Comparison of ENCODE assay signal across 8 cellular contexts in the genomic region with DNA sequence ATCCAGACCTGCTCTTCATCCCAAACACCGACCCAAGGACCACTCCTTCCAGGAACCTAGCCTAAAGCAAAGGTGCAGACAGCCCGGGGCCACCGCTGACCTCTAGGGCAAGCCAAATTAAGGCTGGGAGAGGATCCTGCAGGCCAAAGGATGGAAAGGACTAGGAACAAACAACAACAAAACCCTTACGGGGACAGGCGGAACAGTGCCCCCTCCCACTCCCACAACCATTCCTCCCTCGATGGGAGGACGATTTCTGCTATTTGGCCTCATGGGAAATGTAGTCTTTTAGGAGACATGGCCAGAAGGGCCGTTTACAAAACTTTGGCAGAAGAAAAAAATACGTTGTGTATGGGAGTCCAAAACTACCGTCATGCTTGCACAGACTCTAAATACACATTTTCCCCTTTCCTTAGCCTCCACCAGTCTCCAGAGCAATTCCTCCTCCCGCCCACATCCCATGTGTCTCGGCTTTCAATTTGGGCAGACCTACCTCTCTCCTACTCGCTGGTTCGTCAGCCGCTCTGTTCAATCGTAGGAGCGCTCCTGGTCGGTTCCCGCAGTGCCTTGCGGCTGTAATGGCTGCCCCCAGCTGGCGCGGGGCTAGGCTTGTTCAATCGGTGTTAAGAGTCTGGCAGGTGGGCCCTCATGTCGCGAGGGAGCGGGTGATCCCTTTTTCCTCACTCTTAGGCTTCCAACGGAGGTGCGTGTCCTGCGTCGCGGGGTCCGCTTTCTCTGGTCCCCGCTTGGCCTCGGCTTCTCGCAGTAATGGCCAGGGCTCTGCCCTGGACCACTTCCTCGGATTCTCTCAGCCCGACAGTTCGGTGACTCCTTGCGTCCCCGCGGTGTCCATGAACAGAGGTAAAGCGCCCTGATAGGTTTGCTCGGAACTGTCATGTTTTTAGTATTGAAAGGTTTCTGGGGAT. TPM values are rescaled to one million over a fixed set of nuclear protein-coding genes. Genes with fewer than 3 reads are reported as not detected.
DNase-seq lines count a peak whose midpoint lies in the region; ATAC-seq and TF ChIP-seq lines count a peak whose summit lies in the region.

Gene ERAL1 (plus strand): TSS at position 560 of the 926 bp plus-strand sequence. CDS start 19 bp downstream, at position 579.

- H3K27ac Mint-ChIP-seq in activated CD8-positive, alpha-beta T cell treated with anti-CD3 and anti-CD28 coated beads for 36 hours = peak within 1 kb of the TSS; percentile 88

- CTCF ChIA-PET in activated CD8-positive, alpha-beta T cell treated with anti-CD3 and anti-CD28 coated beads for 36 hours (lab: Charles Lee) = no interaction called here

- POLR2A ChIA-PET in activated CD8-positive, alpha-beta T cell treated with anti-CD3 and anti-CD28 coated beads for 36 hours (lab: Charles Lee) = interaction anchor here (1.3 to 1.5 kb wide), 2 partner anchors 10 to 39 kb away, joined by 3 to 6 read pairs; no protein-coding TSS in a partner anchor

- H3K4me3 ChIP-seq in lower leg skin (ENCODE audit: low read depth, poor library complexity, severe bottlenecking) = peak within 1 kb of the TSS; percentile 85

- H3K9me3 Mint-ChIP-seq in activated CD8-positive, alpha-beta T cell treated with anti-CD3 and anti-CD28 coated beads for 36 hours = no peaks in the 10 kb centered on the region

- H3K36me3 Mint-ChIP-seq in activated CD8-positive, alpha-beta T cell treated with anti-CD3 and anti-CD28 coated beads for 36 hours (ENCODE audit: low read depth) = peaks cover 10% of the 10 kb centered on the region

- TF ChIP-seq CTCF in activated CD8-positive, alpha-beta T cell treated with anti-CD3 and anti-CD28 coated beads for 36 hours (IDR thresholded peaks at IDR 0.05) = no peak
- no peak for TF ChIP-seq CTCF in lower leg skin (IDR thresholded peaks at IDR 0.05)

- no peak for TF ChIP-seq POLR2A in lower leg skin (IDR thresholded peaks at IDR 0.05)

- intact Hi-C loops in activated CD8-positive, alpha-beta T cell treated with anti-CD3 and anti-CD28 coated beads for 36 hours (cut with micrococcal nuclease) = loop anchor here (5.0 kb wide), 1 partner anchor 48 kb away; the partner anchor contains the start of gene DHRS13
- intact Hi-C loops in lower leg skin (cut with DNase I; ENCODE audit: low total_unique reads) = no loop called here

- H3K27me3 Mint-ChIP-seq in activated CD8-positive, alpha-beta T cell treated with anti-CD3 and anti-CD28 coated beads for 36 hours = no peaks in the 10 kb centered on the region

- peak; percentile 37 to 93 (median 78) for DNase-seq in C1 segment of cervical spinal cord (lab: John Stamatoyannopoulos, UW)
- DNase-seq in NCI-H82 treated with DMSO at 0.1 percent for 48 hours (lab: John Stamatoyannopoulos, UW; ENCODE audit: unreplicated experiment) = peak; percentile 83
- peak; percentile 93 for DNase-seq in activated CD8-positive, alpha-beta T cell treated with anti-CD3 and anti-CD28 coated beads for 36 hours
- peak; percentile 94 for DNase-seq in ecto neural progenitor cell (ENCODE audit: low spot score)
- DNase-seq in lower leg skin (ENCODE audit: low spot score in 2 of 2) = peak; percentile 84 to 97
- peak; percentile 75 to 81 for DNase-seq in stimulated activated CD4-positive, alpha-beta T cell treated with anti-CD3 and anti-CD28 coated beads, Interleukin-4, amount 100 ng/mL, for 48 hours (ENCODE audit: low read depth in 2 of 2)

- WGBS in lower leg skin, 2 donors = 1% methylated on average over 43 of the region's 43 CpGs

- peaks cover 30% of the 10 kb centered on the region for H3K4me1 Mint-ChIP-seq in activated CD8-positive, alpha-beta T cell treated with anti-CD3 and anti-CD28 coated beads for 36 hours (ENCODE audit: low read depth)

- peak; percentile 87 for ATAC-seq in GM19372 (IDR thresholded peaks at IDR 0.05; ENCODE audit: low read depth, unreplicated experiment)
- ATAC-seq in HG03565 (IDR thresholded peaks at IDR 0.05; ENCODE audit: unreplicated experiment) = peak; percentile 87
- ATAC-seq in activated CD8-positive, alpha-beta T cell treated with anti-CD3 and anti-CD28 coated beads for 36 hours = peak; percentile 99

- peak within 1 kb of the TSS; percentile 79 for H3K4me3 Mint-ChIP-seq in activated CD8-positive, alpha-beta T cell treated with anti-CD3 and anti-CD28 coated beads for 36 hours

RNA-seq across cellular contexts. Expression of gene ERAL1, which starts in this region (rescaled TPM):
- total RNA-seq in activated CD8-positive, alpha-beta T cell treated with anti-CD3 and anti-CD28 coated beads for 36 hours = 10 to 100 TPM; 58.2 to 60.0 TPM
- 10 to 100 TPM; 39.4 to 45.2 (median 41.6) TPM for total RNA-seq in lower leg skin

Comparison
In these comparisons a context has a peak if more than half of its experiments do, and no peak if none do; other contexts are left out.
1. Peak in every context shown above with its lines: DNase-seq, ATAC-seq and H3K4me3 ChIP-seq.